9 cellular contexts compared by ENCODE assay signal in genomic region chr15:74789741-74790079, GRCh38. TPM values are rescaled to one million over a fixed set of nuclear protein-coding genes. Genes with fewer than 3 reads are reported as not detected.
DNase-seq lines count a peak whose midpoint lies in the region; TF ChIP-seq lines count a peak whose summit lies in the region.
"Had no signal": no experiment of that assay in that cellular context is flagged by ENCODE, and none has a peak within 500 bp of the region (broad histone marks: within the 10 kb centered on the region; RNA-seq: fewer than 3 reads in every experiment).

No MANE protein-coding gene starts in this region.

- 56 to 60% methylated on average over 3 of the region's 3 CpGs for WGBS in lower leg skin, 2 donors

- POLR2A ChIA-PET in activated CD4-positive, alpha-beta memory T cell treated with anti-CD3 and anti-CD28 coated beads for 36 hours (lab: Charles Lee) = interaction anchor here (1.9 to 9.4 kb wide), 2 partner anchors 10 to 80 kb away, joined by 5 to 116 read pairs; partner anchors contain the start of gene CSK

- H3K4me3 ChIP-seq in stomach smooth muscle (ENCODE audit: low read length in 2 of 2) = peak overlapping the region in 1 of 2 donors; percentile 35
- no peak overlapping the region for H3K4me3 ChIP-seq in lower leg skin (ENCODE audit: low read depth, poor library complexity, severe bottlenecking)

- H3K9me3 ChIP-seq in stomach smooth muscle (ENCODE audit: control insufficient read depth in 2 of 2, low read length in 2 of 2) = no peaks in the 10 kb centered on the region

- H3K36me3 Mint-ChIP-seq in HFFc6 (ENCODE audit: low read depth) = no peaks in the 10 kb centered on the region
- peaks cover 50% of the 10 kb centered on the region for H3K36me3 Mint-ChIP-seq in activated CD4-positive, alpha-beta memory T cell treated with anti-CD3 and anti-CD28 coated beads for 36 hours

- H3K27me3 ChIP-seq in stomach smooth muscle (ENCODE audit: control insufficient read depth in 1 of 2, insufficient read depth in 2 of 2, low read length in 2 of 2) = no peaks in the 10 kb centered on the region

- peaks cover 4% of the 10 kb centered on the region; the same call in 1 of the 2 replicates for H3K27me3 Mint-ChIP-seq in HFFc6 (ENCODE audit: insufficient read depth)
- no peaks in the 10 kb centered on the region for H3K27me3 Mint-ChIP-seq in activated CD4-positive, alpha-beta memory T cell treated with anti-CD3 and anti-CD28 coated beads for 36 hours

- TF ChIP-seq CTCF in HFFc6 (IDR thresholded peaks at IDR 0.05) = no peak
- no peak for TF ChIP-seq CTCF in lower leg skin (IDR thresholded peaks at IDR 0.05)

- peaks cover 58% of the 10 kb centered on the region for H3K4me1 ChIP-seq in stomach smooth muscle (ENCODE audit: control insufficient read depth, insufficient read depth, low read length)

- CTCF ChIA-PET in activated CD4-positive, alpha-beta memory T cell treated with anti-CD3 and anti-CD28 coated beads for 36 hours (lab: Charles Lee) = interaction anchor here (0.8 to 20.5 kb wide), 3 partner anchors 10 to 167 kb away, joined by 3 to 1220 read pairs (median 20); partner anchors contain the start of genes CSK and RPP25

- peak overlapping the region; percentile 73 for H3K27ac ChIP-seq in stomach smooth muscle (ENCODE audit: low read length)

- peak overlapping the region; percentile 85 for H3K27ac Mint-ChIP-seq in HFFc6
- H3K27ac Mint-ChIP-seq in activated CD4-positive, alpha-beta memory T cell treated with anti-CD3 and anti-CD28 coated beads for 36 hours = peak overlapping the region; percentile 99

- peak overlapping the region; percentile 30 to 64 for H3K9ac ChIP-seq in stomach smooth muscle (ENCODE audit: low read length in 2 of 2)

- intact Hi-C loops in activated CD4-positive, alpha-beta memory T cell treated with anti-CD3 and anti-CD28 coated beads for 36 hours (cut with micrococcal nuclease) = loop anchor here (1.0 to 10.0 kb wide), 9 partner anchors 8 to 795 kb away; partner anchors contain the start of genes ARID3B, C15orf39, MPI and PML
- intact Hi-C loops in lower leg skin (cut with DNase I; ENCODE audit: low total_unique reads) = no loop called here

- no peak overlapping the region; the same call in 1 of the 2 replicates for H3K4me3 Mint-ChIP-seq in HFFc6
- H3K4me3 Mint-ChIP-seq in activated CD4-positive, alpha-beta memory T cell treated with anti-CD3 and anti-CD28 coated beads for 36 hours = peak overlapping the region; percentile 90

- no peak for TF ChIP-seq POLR2A in lower leg skin (IDR thresholded peaks at IDR 0.05)

- DNase-seq in HFFc6 (no peak), kidney tubule cell (ENCODE audit: low spot score) (peak; percentile 14), lower leg skin (ENCODE audit: low spot score in 2 of 2) (no peak), NCI-H2227 (lab: John Stamatoyannopoulos, UW; ENCODE audit: unreplicated experiment) (no peak), NCI-H187 (lab: John Stamatoyannopoulos, UW) (no peak)
- no peak for DNase-seq in activated CD4-positive, alpha-beta memory T cell treated with anti-CD3 and anti-CD28 coated beads for 36 hours
- DNase-seq: cortex of kidney had no signal

- no peaks in the 10 kb centered on the region for H3K9me3 Mint-ChIP-seq in HFFc6
- H3K9me3 Mint-ChIP-seq in activated CD4-positive, alpha-beta memory T cell treated with anti-CD3 and anti-CD28 coated beads for 36 hours = no peaks in the 10 kb centered on the region

- H3K36me3 ChIP-seq in stomach smooth muscle (ENCODE audit: control insufficient read depth in 2 of 2, insufficient read depth in 2 of 2, low read length in 2 of 2) = peaks cover 0 to 2% of the 10 kb centered on the region in 2 donors

- H3K4me1 Mint-ChIP-seq in HFFc6 (ENCODE audit: low read depth) = peaks cover 61% of the 10 kb centered on the region
- H3K4me1 Mint-ChIP-seq in activated CD4-positive, alpha-beta memory T cell treated with anti-CD3 and anti-CD28 coated beads for 36 hours (ENCODE audit: low read depth) = peaks cover 73% of the 10 kb centered on the region

RNA-seq across cellular contexts. Expression of gene CSK, which starts 7.8 kb away (rescaled TPM):
- 10 to 100 TPM; 48.8 to 59.0 (median 53.3) TPM for total RNA-seq in HFFc6 (2021; fragmentation: NEBNext Ultra II Directional; extraction: Animal tissue kit (Norgen Biotek cat#: 25700))
- total RNA-seq in activated CD4-positive, alpha-beta memory T cell treated with anti-CD3 and anti-CD28 coated beads for 36 hours = 100 to 1,000 TPM; 260 to 262 TPM
- total RNA-seq in lower leg skin = 10 to 100 TPM; 37.6 to 47.3 (median 45.4) TPM

RNA-seq across cellular contexts. Expression of gene LMAN1L, which starts 22.9 kb away (rescaled TPM):
- total RNA-seq in HFFc6 (2021; fragmentation: NEBNext Ultra II Directional; extraction: Animal tissue kit (Norgen Biotek cat#: 25700)) = not detected
- total RNA-seq in activated CD4-positive, alpha-beta memory T cell treated with anti-CD3 and anti-CD28 coated beads for 36 hours = not detected
- total RNA-seq in lower leg skin = 1 to 10 TPM in 1 of 4 donors, under 1 TPM in 1, not detected in 2; 0.29 to 1.3 TPM
- total RNA-seq: myocyte had no signal

RNA-seq across cellular contexts. Expression of gene CPLX3, which starts 36.7 kb away (rescaled TPM):
- under 1 TPM in 1 of 6 experiments, not detected in 5; 0.09 TPM for total RNA-seq in HFFc6 (2021; fragmentation: NEBNext Ultra II Directional; extraction: Animal tissue kit (Norgen Biotek cat#: 25700))
- not detected for total RNA-seq in activated CD4-positive, alpha-beta memory T cell treated with anti-CD3 and anti-CD28 coated beads for 36 hours
- under 1 TPM; 0.17 to 0.84 (median 0.28) TPM for total RNA-seq in lower leg skin
- total RNA-seq: myocyte had no signal

RNA-seq across cellular contexts. Expression of gene CYP1A2, which starts 41.1 kb away (rescaled TPM):
- not detected for total RNA-seq in HFFc6 (2021; fragmentation: NEBNext Ultra II Directional; extraction: Animal tissue kit (Norgen Biotek cat#: 25700))
- not detected for total RNA-seq in activated CD4-positive, alpha-beta memory T cell treated with anti-CD3 and anti-CD28 coated beads for 36 hours
- not detected for total RNA-seq in lower leg skin
- total RNA-seq: myocyte had no signal

RNA-seq across cellular contexts. Expression of gene ULK3, which starts 53.2 kb away (rescaled TPM):
- total RNA-seq in HFFc6 (2021; fragmentation: NEBNext Ultra II Directional; extraction: Animal tissue kit (Norgen Biotek cat#: 25700)) = 10 to 100 TPM; 12.5 to 18.9 (median 16.1) TPM
- 10 to 100 TPM; 51.4 to 57.6 TPM for total RNA-seq in activated CD4-positive, alpha-beta memory T cell treated with anti-CD3 and anti-CD28 coated beads for 36 hours
- total RNA-seq in lower leg skin = 100 to 1,000 TPM; 108 to 189 (median 123) TPM

Comparison
In these comparisons a context has a peak if more than half of its experiments do, and no peak if none do; other contexts are left out.
1. RNA of gene CSK, which starts 7.8 kb away (total RNA-seq): 260 to 262 TPM in activated CD4-positive, alpha-beta memory T cell treated with anti-CD3 and anti-CD28 coated beads for 36 hours; 48.8 to 59.0 TPM in HFFc6 and 37.6 to 47.3 TPM in lower leg skin; every median in the first group is over 4 times any median in the second.